Comparison of ENCODE assay signal across 18 cellular contexts in genomic region chr22:44153705-44154104, GRCh38. TPM values are rescaled to one million over a fixed set of nuclear protein-coding genes. Genes with fewer than 3 reads are reported as not detected.
DNase-seq lines count a peak whose midpoint lies in the region; ATAC-seq and TF ChIP-seq lines count a peak whose summit lies in the region.
"Had no signal": no experiment of that assay in that cellular context is flagged by ENCODE, and none has a peak within 500 bp of the region (broad histone marks: within the 10 kb centered on the region; RNA-seq: fewer than 3 reads in every experiment).

No MANE protein-coding gene starts in this region.

- no peak for TF ChIP-seq POLR2A in ovary (IDR thresholded peaks at IDR 0.05)

- no peaks in the 10 kb centered on the region for H3K36me3 ChIP-seq in SK-N-MC (ENCODE audit: insufficient read depth, low read length)
- peaks cover 0 to 20% of the 10 kb centered on the region in 2 experiments for H3K36me3 ChIP-seq in mesenchymal stem cell (ENCODE audit: control insufficient read depth in 1 of 2, insufficient read depth in 2 of 2, low read depth in 1 of 2, low read length in 2 of 2)
- H3K36me3 ChIP-seq in smooth muscle cell (ENCODE audit: low read depth), result no peaks in the 10 kb centered on the region
- H3K36me3 ChIP-seq in ovary, result no peaks in the 10 kb centered on the region

- no peak overlapping the region for H3K23ac ChIP-seq in mesenchymal stem cell (ENCODE audit: low read length in 2 of 2)

- no peak overlapping the region for H2AK5ac ChIP-seq in mesenchymal stem cell (ENCODE audit: low read length, severe bottlenecking)

- intact Hi-C loops in Right ventricle myocardium superior (cut with DNase I) (no loop called here), Right ventricle myocardium inferior (cut with DNase I) (no loop called here), ovary (cut with DNase I) (no loop called here)

- 76% methylated on average over 10 of the region's 10 CpGs for WGBS in mesenchymal stem cell
- WGBS in smooth muscle cell (ENCODE audit: low lambda C conversion rate), result 53% methylated on average over 10 of the region's 10 CpGs
- 78 to 89% (median 82%) methylated on average over 10 of the region's 10 CpGs for WGBS in ovary, 3 donors

- no peak overlapping the region for H4K91ac ChIP-seq in mesenchymal stem cell (ENCODE audit: low read length)

- H3K9ac ChIP-seq in SK-N-MC (ENCODE audit: insufficient read length) (no peak overlapping the region), mesenchymal stem cell (ENCODE audit: low read length) (no peak overlapping the region), smooth muscle cell (ENCODE audit: low read depth) (no peak overlapping the region)
- H3K9ac ChIP-seq: GM23248 had no signal

- H3K4me3 ChIP-seq in SK-N-MC, result peak overlapping the region; percentile 39
- H3K4me3 ChIP-seq in mesenchymal stem cell (ENCODE audit: insufficient read depth in 1 of 2, low read depth in 1 of 2, low read length in 2 of 2), result no peak overlapping the region
- no peak overlapping the region for H3K4me3 ChIP-seq in smooth muscle cell
- H3K4me3 ChIP-seq in ovary, result no peak overlapping the region
- H3K4me3 ChIP-seq: GM12878, GM23248 had no signal

- no peak overlapping the region for H2BK120ac ChIP-seq in mesenchymal stem cell (ENCODE audit: low read depth, low read length)

- no peaks in the 10 kb centered on the region for H3K79me1 ChIP-seq in mesenchymal stem cell (replicated peaks; ENCODE audit: low read length, poor library complexity, severe bottlenecking)

- H3K18ac ChIP-seq in mesenchymal stem cell (ENCODE audit: low read depth in 1 of 2, low read length in 2 of 2), result no peak overlapping the region

- no peak overlapping the region for H2AFZ ChIP-seq in mesenchymal stem cell (ENCODE audit: low read depth, low read length)
- H2AFZ ChIP-seq in smooth muscle cell (ENCODE audit: low read depth), result no peak overlapping the region
- H2AFZ ChIP-seq: GM23248 had no signal

- no peak for ATAC-seq in Right ventricle myocardium superior (ENCODE audit: poor library complexity)
- no peak for ATAC-seq in Right ventricle myocardium inferior

- H3K27ac ChIP-seq in SK-N-MC, result peak overlapping the region; percentile 75
- H3K27ac ChIP-seq in mesenchymal stem cell (ENCODE audit: low read length, poor library complexity, severe bottlenecking), result peak overlapping the region; percentile 25
- no peak overlapping the region for H3K27ac ChIP-seq in smooth muscle cell (ENCODE audit: low read depth)
- no peak overlapping the region for H3K27ac ChIP-seq in ovary
- H3K27ac ChIP-seq: GM23248 had no signal

- DNase-seq in Right ventricle myocardium superior (peak; percentile 6), Right ventricle myocardium inferior (ENCODE audit: missing footprints) (no peak), SK-N-MC (ENCODE audit: low read depth, low spot score) (no peak), mesenchymal stem cell (no peak), smooth muscle cell (lab: John Stamatoyannopoulos, UW; ENCODE audit: unreplicated experiment) (no peak), ovary (no peak), mesenteric fat pad (ENCODE audit: low spot score) (no peak)
- DNase-seq in activated CD8-positive, alpha-beta memory T cell treated with anti-CD3 and anti-CD28 coated beads, Interleukin-2, amount 50 U/mL, for 4 hours, result no peak
- DNase-seq: 8988T; AML-193; C1 segment of cervical spinal cord; CD4-positive, alpha-beta memory T cell; DMS79; GM23248; H7 had no signal

- no peak for TF ChIP-seq EP300 in ovary (IDR thresholded peaks at IDR 0.05)

- TF ChIP-seq CTCF in smooth muscle cell (IDR thresholded peaks at IDR 0.05; ENCODE audit: borderline replicate concordance, insufficient read depth, poor library complexity, severe bottlenecking) (no peak), ovary (IDR thresholded peaks at IDR 0.05) (no peak)

- H3K4me2 ChIP-seq in mesenchymal stem cell (ENCODE audit: low read length, poor library complexity, severe bottlenecking), result no peak overlapping the region
- peak overlapping the region; percentile 25 for H3K4me2 ChIP-seq in smooth muscle cell

- peaks cover 0 to 6% of the 10 kb centered on the region in 2 experiments for H3K27me3 ChIP-seq in mesenchymal stem cell (ENCODE audit: control insufficient read depth in 1 of 2, insufficient read depth in 1 of 2, low read length in 2 of 2)
- no peaks in the 10 kb centered on the region for H3K27me3 ChIP-seq in smooth muscle cell (ENCODE audit: low read depth)
- H3K27me3 ChIP-seq in ovary, result no peaks in the 10 kb centered on the region

- no peak overlapping the region for H2BK5ac ChIP-seq in mesenchymal stem cell (ENCODE audit: low read depth, low read length, poor library complexity, severe bottlenecking)

- no peaks in the 10 kb centered on the region for H3K9me3 ChIP-seq in SK-N-MC (ENCODE audit: low read depth, low read length)
- no peaks in the 10 kb centered on the region for H3K9me3 ChIP-seq in mesenchymal stem cell (ENCODE audit: control insufficient read depth, low read length)
- H3K9me3 ChIP-seq in smooth muscle cell (replicated peaks; ENCODE audit: low read depth), result no peaks in the 10 kb centered on the region
- H3K9me3 ChIP-seq in ovary, result no peaks in the 10 kb centered on the region

- no peak overlapping the region for H3K14ac ChIP-seq in mesenchymal stem cell (ENCODE audit: low read length in 2 of 2)

- no peaks in the 10 kb centered on the region for H3K79me2 ChIP-seq in smooth muscle cell (ENCODE audit: low read depth)

- peaks cover 3% of the 10 kb centered on the region for H3F3A ChIP-seq in smooth muscle cell (ENCODE audit: low read depth)

- peaks cover 36% of the 10 kb centered on the region for H3K4me1 ChIP-seq in mesenchymal stem cell (ENCODE audit: control insufficient read depth, insufficient read depth, low read depth, low read length)
- H3K4me1 ChIP-seq in smooth muscle cell (ENCODE audit: low read depth), result peaks cover 7% of the 10 kb centered on the region
- H3K4me1 ChIP-seq in ovary (ENCODE audit: insufficient read depth), result no peaks in the 10 kb centered on the region

- H4K8ac ChIP-seq in mesenchymal stem cell (ENCODE audit: low read length), result no peak overlapping the region

- no peak overlapping the region for H2BK12ac ChIP-seq in mesenchymal stem cell (ENCODE audit: low read length in 2 of 2)

- peaks cover 6% of the 10 kb centered on the region for H4K20me1 ChIP-seq in smooth muscle cell (ENCODE audit: low read depth)

- no peak overlapping the region for H3K4ac ChIP-seq in mesenchymal stem cell (ENCODE audit: low read depth in 1 of 2, low read length in 2 of 2)

- H2BK15ac ChIP-seq in mesenchymal stem cell (ENCODE audit: low read depth, poor library complexity, severe bottlenecking), result no peak overlapping the region

RNA-seq across cellular contexts. Expression of gene PARVG, which starts 27.0 kb away (rescaled TPM):
- total RNA-seq in Right ventricle myocardium superior (3.5 TPM), Right ventricle myocardium inferior (3.1 TPM), smooth muscle cell (0.40 and 0.90 TPM in 2 replicates), ovary (10 to 100 TPM in 1 of 7 donors, 1 to 10 TPM in 6; 3.1 to 14.1 (median 6.6) TPM), mesenteric fat pad (23.0 TPM)
- polyA plus RNA-seq in mesenchymal stem cell (2013, experiment 1 of 2), result not detected
- polyA plus RNA-seq in mesenchymal stem cell (2013, experiment 2 of 2), result not detected
- polyA plus RNA-seq in smooth muscle cell (not detected in 2 replicates), ovary (1 to 10 TPM; 2.9 to 4.1 TPM)
- total RNA-seq: G401, GM23248, HT-29 had no signal
- polyA plus RNA-seq: GM23248 had no signal

Comparison
In these comparisons a context has a peak if more than half of its experiments do, and no peak if none do; other contexts are left out.
1. H3K27ac ChIP-seq: peak in SK-N-MC (single experiment) and mesenchymal stem cell (single experiment); none in smooth muscle cell (single experiment) and ovary (0 of 2).